8 cellular contexts compared by ENCODE assay signal in genomic region chr2:41736105-41736567, GRCh38.
A peak's percentile ranks its signal among the peaks of the same experiment; 100 is the strongest.
DNase-seq lines count a peak whose midpoint lies in the region; ATAC-seq and TF ChIP-seq lines count a peak whose summit lies in the region.
"Had no signal": no experiment of that assay in that cellular context is flagged by ENCODE, and none has a peak within 500 bp of the region (broad histone marks: within the 10 kb centered on the region; RNA-seq: fewer than 3 reads in every experiment).

No MANE protein-coding gene starts in this region.

- WGBS in psoas muscle, 3 donors, result 32 to 46% (median 41%) methylated on average over 5 of the region's 5 CpGs

- no peak overlapping the region for H3K4me3 ChIP-seq in psoas muscle
- H3K4me3 ChIP-seq: SK-N-MC had no signal

- peak overlapping the region; percentile 46 for H3K27ac ChIP-seq in psoas muscle
- H3K27ac ChIP-seq: SK-N-MC had no signal

- in situ Hi-C loops in ACHN (cut with HindIII; ENCODE audit: low pct_ligation_motif_present, low pct_unique_long_range_greater_than_20kb, low sequenced_read_pairs), result no loop called here

- ATAC-seq in GM19328 (IDR thresholded peaks at IDR 0.05; ENCODE audit: unreplicated experiment) (peak; percentile 83), HG02973 (IDR thresholded peaks at IDR 0.05; ENCODE audit: unreplicated experiment) (peak; percentile 93), psoas muscle (peak in 3 of 4 donors; percentile 56 to 88 (median 86))

- no peaks in the 10 kb centered on the region for H3K9me3 ChIP-seq in psoas muscle

- no peaks in the 10 kb centered on the region for H3K36me3 ChIP-seq in psoas muscle (ENCODE audit: insufficient read depth in 1 of 2, low read depth in 1 of 2)

- peak; percentile 96 for DNase-seq in NOMO-1 treated with DMSO at 0.1 percent for 48 hours (lab: John Stamatoyannopoulos, UW; ENCODE audit: unreplicated experiment)
- no peak for DNase-seq in psoas muscle
- DNase-seq in inferior parietal cortex (ENCODE audit: extremely low spot score), result no peak
- DNase-seq in ACHN, result no peak
- no peak for DNase-seq in NCI-H1092 (lab: John Stamatoyannopoulos, UW)

- intact Hi-C loops in psoas muscle (cut with DNase I), result no loop called here

- peaks cover 18% of the 10 kb centered on the region for H3K4me1 ChIP-seq in psoas muscle

- H3K27me3 ChIP-seq in psoas muscle (ENCODE audit: insufficient read depth in 3 of 3, low read length in 2 of 3), result no peaks in the 10 kb centered on the region

- no peak for TF ChIP-seq CTCF in psoas muscle (IDR thresholded peaks at IDR 0.05)
